In the genomic region with DNA sequence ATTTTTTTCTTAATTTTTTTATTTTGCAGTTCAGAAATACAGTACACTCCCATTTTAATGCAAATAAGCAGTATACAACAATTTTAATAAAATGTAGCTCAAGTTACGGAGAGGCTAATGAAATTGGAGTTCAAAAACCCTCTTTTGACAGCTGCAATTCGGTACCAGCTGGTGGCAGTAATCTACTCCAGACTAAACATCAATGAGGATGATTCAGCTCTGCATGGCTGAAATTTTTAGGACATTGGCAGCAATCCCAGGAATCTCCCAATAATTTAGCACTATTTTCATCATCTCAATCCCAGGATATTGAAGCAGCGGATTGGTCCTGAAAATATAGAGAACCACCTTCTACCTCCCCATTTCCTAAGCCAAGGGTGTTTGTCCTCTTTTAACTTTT, we compare ENCODE assay signal across 9 cellular contexts.
A peak's percentile ranks its signal among the peaks of the same experiment; 100 is the strongest.
DNase-seq lines count a peak whose midpoint lies in the region; ATAC-seq and TF ChIP-seq lines count a peak whose summit lies in the region.
"Had no signal": no experiment of that assay in that cellular context is flagged by ENCODE, and none has a peak within 500 bp of the region (broad histone marks: within the 10 kb centered on the region; RNA-seq: fewer than 3 reads in every experiment).

No MANE protein-coding gene starts in this region.

- H3K9me3 ChIP-seq in BE2C = no peaks in the 10 kb centered on the region

- no peak overlapping the region for H3K4me3 ChIP-seq in BE2C (ENCODE audit: low read depth, low read length)
- no peak overlapping the region for H3K4me3 ChIP-seq in astrocyte of the cerebellum (ENCODE audit: low read depth, low read length)

- DNase-seq in BE2C = peak; percentile 48
- DNase-seq in NCI-H146 treated with DMSO at 0.1 percent for 48 hours (lab: John Stamatoyannopoulos, UW; ENCODE audit: unreplicated experiment) = peak; percentile 59
- peak; percentile 40 for DNase-seq in astrocyte of the cerebellum (ENCODE audit: low read depth)
- DNase-seq in iris pigment epithelial cell (ENCODE audit: low read depth) = peak; percentile 77
- DNase-seq in stimulated activated effector memory CD8-positive, alpha-beta T cell treated with anti-CD3 and anti-CD28 coated beads, Interleukin-12 subunit alpha, Interleukin-12 subunit beta, amount 100 ng/mL, for 72 hours (ENCODE audit: low spot score in 2 of 2) = no peak
- no peak for DNase-seq in endothelial cell (ENCODE audit: low spot score)
- DNase-seq: activated CD4-positive, alpha-beta T cell treated with anti-CD3 and anti-CD28 coated beads, Interleukin-2, amount 50 U/mL, for 1 hour had no signal

- H3K27me3 Mint-ChIP-seq in endothelial cell (ENCODE audit: unreplicated experiment) = no peaks in the 10 kb centered on the region

- H3K9me3 Mint-ChIP-seq in stimulated activated effector memory CD8-positive, alpha-beta T cell treated with anti-CD3 and anti-CD28 coated beads, Interleukin-12 subunit alpha, Interleukin-12 subunit beta, amount 100 ng/mL, for 72 hours = peaks cover 11% of the 10 kb centered on the region
- no peaks in the 10 kb centered on the region for H3K9me3 Mint-ChIP-seq in endothelial cell (ENCODE audit: unreplicated experiment)

- no peaks in the 10 kb centered on the region for H3K36me3 ChIP-seq in BE2C

- H3K36me3 Mint-ChIP-seq in stimulated activated effector memory CD8-positive, alpha-beta T cell treated with anti-CD3 and anti-CD28 coated beads, Interleukin-12 subunit alpha, Interleukin-12 subunit beta, amount 100 ng/mL, for 72 hours = no peaks in the 10 kb centered on the region
- H3K36me3 Mint-ChIP-seq in endothelial cell (ENCODE audit: low read depth, unreplicated experiment) = no peaks in the 10 kb centered on the region

- TF ChIP-seq CTCF in BE2C (IDR thresholded peaks at IDR 0.05; ENCODE audit: low read depth, low read length) = peak; percentile 65
- TF ChIP-seq CTCF in astrocyte of the cerebellum (IDR thresholded peaks at IDR 0.05; ENCODE audit: low read depth, low read length, missing control alignments) = peak; percentile 45
- TF ChIP-seq CTCF in endothelial cell (IDR thresholded peaks at IDR 0.05; ENCODE audit: unreplicated experiment) = no peak

- H3K4me1 Mint-ChIP-seq in stimulated activated effector memory CD8-positive, alpha-beta T cell treated with anti-CD3 and anti-CD28 coated beads, Interleukin-12 subunit alpha, Interleukin-12 subunit beta, amount 100 ng/mL, for 72 hours = no peaks in the 10 kb centered on the region
- peaks cover 24% of the 10 kb centered on the region for H3K4me1 Mint-ChIP-seq in endothelial cell (ENCODE audit: unreplicated experiment)

- H3K27me3 ChIP-seq in BE2C = no peaks in the 10 kb centered on the region

- in situ Hi-C loops in astrocyte of the cerebellum (cut with HindIII; ENCODE audit: low sequenced_read_pairs) = no loop called here

- ATAC-seq in GM21528 (IDR thresholded peaks at IDR 0.05; ENCODE audit: low FRiP score, unreplicated experiment) (no peak), GM18909 (IDR thresholded peaks at IDR 0.05; ENCODE audit: poor library complexity, unreplicated experiment) (no peak)
- no peak for ATAC-seq in stimulated activated effector memory CD8-positive, alpha-beta T cell treated with anti-CD3 and anti-CD28 coated beads, Interleukin-12 subunit alpha, Interleukin-12 subunit beta, amount 100 ng/mL, for 72 hours

- H3K4me1 ChIP-seq in BE2C = peaks cover 18% of the 10 kb centered on the region

- no peak overlapping the region for H3K4me3 Mint-ChIP-seq in stimulated activated effector memory CD8-positive, alpha-beta T cell treated with anti-CD3 and anti-CD28 coated beads, Interleukin-12 subunit alpha, Interleukin-12 subunit beta, amount 100 ng/mL, for 72 hours
- no peak overlapping the region for H3K4me3 Mint-ChIP-seq in endothelial cell (ENCODE audit: unreplicated experiment)

- H3K27ac Mint-ChIP-seq in stimulated activated effector memory CD8-positive, alpha-beta T cell treated with anti-CD3 and anti-CD28 coated beads, Interleukin-12 subunit alpha, Interleukin-12 subunit beta, amount 100 ng/mL, for 72 hours = no peak overlapping the region
- no peak overlapping the region for H3K27ac Mint-ChIP-seq in endothelial cell (ENCODE audit: unreplicated experiment)

Comparison
In these comparisons a context has a peak if more than half of its experiments do, and no peak if none do; other contexts are left out.
1. DNase-seq: peak in BE2C (single experiment), NCI-H146 treated with DMSO at 0.1 percent for 48 hours (single experiment), astrocyte of the cerebellum (single experiment) and iris pigment epithelial cell (single experiment); none in stimulated activated effector memory CD8-positive, alpha-beta T cell treated with anti-CD3 and anti-CD28 coated beads, Interleukin-12 subunit alpha, Interleukin-12 subunit beta, amount 100 ng/mL, for 72 hours (0 of 2) and endothelial cell (single experiment).